In the genomic region with DNA sequence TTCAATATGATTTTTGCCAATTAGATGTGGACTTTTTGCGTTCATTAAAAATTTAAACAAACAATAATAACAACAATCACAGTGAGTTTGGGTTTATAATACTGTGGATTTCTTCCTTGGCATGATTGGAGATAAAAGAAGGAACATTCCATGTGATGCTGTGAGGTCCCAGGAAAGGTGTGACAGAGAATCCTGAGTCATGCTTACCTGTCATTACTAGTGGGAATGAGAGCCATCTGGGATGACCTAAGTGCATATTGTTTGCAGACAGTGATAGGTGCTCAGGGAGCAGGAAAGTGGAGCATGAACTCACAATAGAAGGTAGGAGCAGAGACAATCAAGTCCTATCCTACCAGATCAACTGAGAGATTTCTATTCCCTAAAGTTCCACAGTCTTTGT, we compare ENCODE assay signal across 1 cellular context.
TF ChIP-seq lines count a peak whose summit lies in the region.

No MANE protein-coding gene starts in this region.

TF ChIP-seq in HepG2, 621 proteins besides CTCF, POLR2A, EP300 and RAD21:
- TF ChIP-seq ZNF709 (CRISPR knock-in tag; IDR thresholded peaks at IDR 0.05) (no peak), NFE2L2 (IDR thresholded peaks at IDR 0.05; ENCODE audit: low read length) (0 out of 2 replicates have a peak, but pooled peaks have one; percentile 7)
